Comparison of ENCODE assay signal across 8 cellular contexts in the genomic region with DNA sequence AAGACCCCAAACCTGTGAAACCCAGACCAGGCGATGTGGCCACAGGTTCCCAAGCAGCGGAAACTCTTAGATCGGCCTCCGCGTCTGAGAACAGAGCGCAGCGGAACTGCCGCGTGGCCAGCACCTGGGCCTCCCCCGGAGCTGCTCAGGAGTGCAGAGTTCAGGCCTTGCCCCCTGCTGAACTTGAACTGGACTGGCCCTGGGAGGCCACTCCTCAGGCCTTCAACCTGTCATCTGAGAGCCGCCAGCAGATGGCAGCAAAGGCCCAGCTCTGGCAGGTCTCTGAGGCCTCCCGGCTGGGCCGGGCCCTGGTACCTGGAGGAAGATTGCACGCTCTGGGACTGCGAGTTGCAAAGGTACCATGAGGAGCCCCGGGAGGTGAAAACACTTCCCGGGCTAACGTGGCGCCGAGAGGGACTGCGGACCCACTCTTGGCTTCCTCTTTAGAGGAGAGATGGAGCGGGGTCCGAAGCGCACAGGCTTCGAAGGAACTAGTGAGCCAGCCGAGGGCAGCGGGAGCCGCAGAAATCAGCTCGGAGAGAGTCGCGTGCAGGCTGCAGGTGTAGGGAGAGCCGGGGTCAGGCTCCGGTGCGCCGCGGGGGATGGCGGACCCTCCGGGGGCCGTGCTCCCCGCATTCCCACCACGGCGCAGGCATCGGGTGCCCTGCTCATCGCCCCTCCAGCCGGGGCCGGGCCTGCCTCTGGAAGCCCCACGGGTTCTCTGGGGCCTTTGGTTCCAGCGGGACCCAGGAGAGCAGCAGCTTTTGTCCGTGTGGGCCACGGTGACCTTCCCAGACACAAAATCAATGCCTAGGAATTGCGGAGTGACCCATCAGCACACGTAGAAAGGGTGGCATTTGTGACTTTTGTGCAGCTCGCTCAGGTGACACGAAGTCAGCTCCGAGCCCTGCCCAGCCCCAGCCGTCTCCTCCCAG.
DNase-seq lines count a peak whose midpoint lies in the region; ATAC-seq and TF ChIP-seq lines count a peak whose summit lies in the region.

No MANE protein-coding gene starts in this region.

- H3K9me3 ChIP-seq in lower lobe of right lung: no peaks in the 10 kb centered on the region

- ATAC-seq in HG03159 (IDR thresholded peaks at IDR 0.05; ENCODE audit: unreplicated experiment) (peak; percentile 97), lower lobe of right lung (peak; percentile 92 to 95)

- CTCF ChIA-PET in activated CD4-positive, alpha-beta memory T cell treated with anti-CD3 and anti-CD28 coated beads, Interleukin-2, amount 10 ng/mL, durations not matched to agents 7 days and 5 days (lab: Charles Lee): interaction anchor here (0.6 to 3.9 kb wide), 23 partner anchors 9 to 809 kb away, joined by 3 to 30 read pairs (median 3); no protein-coding TSS in a partner anchor

- H3K27me3 Mint-ChIP-seq in activated CD4-positive, alpha-beta memory T cell treated with anti-CD3 and anti-CD28 coated beads, Interleukin-2, amount 10 ng/mL, durations not matched to agents 7 days and 5 days: peaks cover 12% of the 10 kb centered on the region

- DNase-seq in AML-193 (lab: John Stamatoyannopoulos, UW): peak; percentile 31 to 45
- peak; percentile 70 to 92 for DNase-seq in NCI-H526 (lab: John Stamatoyannopoulos, UW)
- DNase-seq in activated CD4-positive, alpha-beta memory T cell treated with anti-CD3 and anti-CD28 coated beads, Interleukin-2, amount 10 ng/mL, durations not matched to agents 7 days and 5 days: peak; percentile 86
- DNase-seq in dorsolateral prefrontal cortex: peak; percentile 86 to 93 (median 90)
- DNase-seq in lower lobe of right lung: peak; percentile 92
- DNase-seq in stimulated activated CD4-positive, alpha-beta T cell treated with anti-CD3 and anti-CD28 coated beads, TNF-alpha, amount 100 ng/mL, for 4 hours (ENCODE audit: low read depth in 3 of 3): peak; percentile 79 to 91 (median 79)

- H3K4me3 ChIP-seq in dorsolateral prefrontal cortex (peak overlapping the region in 49 of 59 donors; percentile 7 to 62 (median 40)), lower lobe of right lung (peak overlapping the region; percentile 47)

- peaks cover 0 to 7% (median 0%) of the 10 kb centered on the region in 45 donors for H3K27me3 ChIP-seq in dorsolateral prefrontal cortex
- H3K27me3 ChIP-seq in lower lobe of right lung (ENCODE audit: low read depth): peaks cover 20% of the 10 kb centered on the region

- peak; percentile 81 to 98 (median 94) for TF ChIP-seq CTCF in dorsolateral prefrontal cortex (IDR thresholded peaks at IDR 0.05 in 54 of 56, conservative IDR thresholded peaks at IDR 0.05 in 2 of 56; ENCODE audit: low read depth in 1 of 56, partially characterized antibody in 56 of 56)
- TF ChIP-seq CTCF in lower lobe of right lung (IDR thresholded peaks at IDR 0.05): peak; percentile 94

- no peaks in the 10 kb centered on the region for H3K36me3 Mint-ChIP-seq in activated CD4-positive, alpha-beta memory T cell treated with anti-CD3 and anti-CD28 coated beads, Interleukin-2, amount 10 ng/mL, durations not matched to agents 7 days and 5 days (ENCODE audit: low read depth)

- POLR2A ChIA-PET in activated CD4-positive, alpha-beta memory T cell treated with anti-CD3 and anti-CD28 coated beads, Interleukin-2, amount 10 ng/mL, durations not matched to agents 7 days and 5 days (lab: Charles Lee): interaction anchor here (1.6 kb wide), 1 partner anchor 13 kb away, joined by 6 read pairs; no protein-coding TSS in a partner anchor

- peaks cover 5% of the 10 kb centered on the region for H3K4me1 Mint-ChIP-seq in activated CD4-positive, alpha-beta memory T cell treated with anti-CD3 and anti-CD28 coated beads, Interleukin-2, amount 10 ng/mL, durations not matched to agents 7 days and 5 days

- H3K27ac ChIP-seq in dorsolateral prefrontal cortex (peak overlapping the region in 51 of 59 donors; percentile 6 to 86 (median 68)), lower lobe of right lung (no peak overlapping the region)

- intact Hi-C loops in dorsolateral prefrontal cortex (cut with DNase I): loop anchor here in 1 of 2 donors (5.0 kb wide), 2 partner anchors 82 to 383 kb away; partner anchors contain the start of gene INSIG1
- intact Hi-C loops in lower lobe of right lung (cut with DNase I): no loop called here

- peak overlapping the region; percentile 17 for H3K4me3 Mint-ChIP-seq in activated CD4-positive, alpha-beta memory T cell treated with anti-CD3 and anti-CD28 coated beads, Interleukin-2, amount 10 ng/mL, durations not matched to agents 7 days and 5 days

- H3K4me1 ChIP-seq in lower lobe of right lung: peaks cover 10% of the 10 kb centered on the region

- peaks cover 2% of the 10 kb centered on the region for H3K9me3 Mint-ChIP-seq in activated CD4-positive, alpha-beta memory T cell treated with anti-CD3 and anti-CD28 coated beads, Interleukin-2, amount 10 ng/mL, durations not matched to agents 7 days and 5 days

- H3K36me3 ChIP-seq in lower lobe of right lung: no peaks in the 10 kb centered on the region

- no peak overlapping the region for H3K27ac Mint-ChIP-seq in activated CD4-positive, alpha-beta memory T cell treated with anti-CD3 and anti-CD28 coated beads, Interleukin-2, amount 10 ng/mL, durations not matched to agents 7 days and 5 days

- TF ChIP-seq POLR2A in GM18951 (IDR thresholded peaks at IDR 0.05; ENCODE audit: extremely low read depth, insufficient read depth, insufficient read length): peak; percentile 7

- in situ Hi-C loops in GM18951 (cut with MboI; ENCODE audit: low sequenced_read_pairs, unreplicated experiment): no loop called here

Comparison
In these comparisons a context has a peak if more than half of its experiments do, and no peak if none do; other contexts are left out.
1. DNase-seq: peak in every context shown above with its lines; median percentile 92 in lower lobe of right lung; 90 in dorsolateral prefrontal cortex; 86 in activated CD4-positive, alpha-beta memory T cell treated with anti-CD3 and anti-CD28 coated beads, Interleukin-2, amount 10 ng/mL, durations not matched to agents 7 days and 5 days; 81 in NCI-H526; 79 in stimulated activated CD4-positive, alpha-beta T cell treated with anti-CD3 and anti-CD28 coated beads, TNF-alpha, amount 100 ng/mL, for 4 hours; 38 in AML-193.